Comparison of ENCODE assay signal across 20 cellular contexts in genomic region chr1:160425847-160426246, GRCh38. TPM values are rescaled to one million over a fixed set of nuclear protein-coding genes. Genes with fewer than 3 reads are reported as not detected.
"Had no signal": no experiment of that assay in that cellular context is flagged by ENCODE, and none has a peak within 500 bp of the region (broad histone marks: within the 10 kb centered on the region; RNA-seq: fewer than 3 reads in every experiment).

No MANE protein-coding gene starts in this region.

- H3K36me3 ChIP-seq: ascending aorta had no signal

- H3K4me1 ChIP-seq: ascending aorta had no signal

- H3K27ac Mint-ChIP-seq: activated T-helper 2 cell treated with anti-CD3 and anti-CD28 coated beads, Interferon-gamma antibody, Interleukin-2, Interleukin-4, amounts not matched to agents 10 μg/mL and 5 μg/mL and 100 μg/mL, durations not matched to agents 14 hours and 24 hours and 36 hours; nephron progenitor cell; type B pancreatic cell had no signal

- H3K27me3 Mint-ChIP-seq: type B pancreatic cell had no signal

- ATAC-seq: heart right ventricle, left cardiac atrium had no signal

- H3K4me3 Mint-ChIP-seq: central memory CD8-positive, alpha-beta T cell; nephron progenitor cell; T-helper 2 cell treated with Interferon-gamma antibody and Interleukin-4, amounts not matched to agents 5 μg/mL and 100 μg/mL, for 36 hours; type B pancreatic cell had no signal

- H3K9me3 ChIP-seq: ascending aorta, esophagus squamous epithelium, heart right ventricle, testis had no signal

- H3K9me3 Mint-ChIP-seq: activated T-helper 2 cell treated with anti-CD3 and anti-CD28 coated beads, Interferon-gamma antibody, Interleukin-2, Interleukin-4, amounts not matched to agents 10 μg/mL and 5 μg/mL and 100 μg/mL, durations not matched to agents 14 hours and 24 hours and 36 hours; central memory CD8-positive, alpha-beta T cell; nephron progenitor cell; T-helper 2 cell treated with Interferon-gamma antibody and Interleukin-4, amounts not matched to agents 5 μg/mL and 100 μg/mL, for 36 hours; type B pancreatic cell had no signal

- FAIRE-seq: endothelial cell of umbilical vein, TTC549 had no signal

- H3K27me3 ChIP-seq: ascending aorta, esophagus squamous epithelium, heart right ventricle, testis had no signal

- H3K4me3 ChIP-seq: ascending aorta, coronary artery, esophagus squamous epithelium, heart right ventricle, testis had no signal

- DNase-seq: activated CD4-positive, alpha-beta T cell treated with anti-CD3 and anti-CD28 coated beads, Interleukin-2, amount 50 U/mL, for 4 hours; activated naive CD4-positive, alpha-beta T cell treated with Interleukin-2 at 50 U/mL for 16 hours; activated T-cell treated with anti-CD3 and anti-CD28 coated beads for 4 hours; effector CD4-positive, alpha-beta T cell; esophagus squamous epithelium; heart right ventricle; left cardiac atrium; nephron progenitor cell; occipital lobe; stimulated activated CD4-positive, alpha-beta T cell treated with anti-CD3 and anti-CD28 coated beads, Interleukin-2, amount 100 ng/mL, for 24 hours; SW 1271; testis had no signal

- H3K27ac ChIP-seq: ascending aorta, coronary artery, esophagus squamous epithelium, heart right ventricle, testis had no signal

RNA-seq across cellular contexts. Expression of gene VANGL2, which starts 25.5 kb away (rescaled TPM):
- total RNA-seq: activated T-helper 2 cell treated with anti-CD3 and anti-CD28 coated beads, Interferon-gamma antibody, Interleukin-2, Interleukin-4, amounts not matched to agents 10 μg/mL and 5 μg/mL and 100 μg/mL, durations not matched to agents 14 hours and 24 hours and 36 hours; endothelial cell of umbilical vein had no signal

RNA-seq across cellular contexts. Expression of gene NHLH1, which starts 59.0 kb away (rescaled TPM):
- total RNA-seq: ascending aorta had no signal
